Comparison of ENCODE assay signal across 13 cellular contexts in the genomic region with DNA sequence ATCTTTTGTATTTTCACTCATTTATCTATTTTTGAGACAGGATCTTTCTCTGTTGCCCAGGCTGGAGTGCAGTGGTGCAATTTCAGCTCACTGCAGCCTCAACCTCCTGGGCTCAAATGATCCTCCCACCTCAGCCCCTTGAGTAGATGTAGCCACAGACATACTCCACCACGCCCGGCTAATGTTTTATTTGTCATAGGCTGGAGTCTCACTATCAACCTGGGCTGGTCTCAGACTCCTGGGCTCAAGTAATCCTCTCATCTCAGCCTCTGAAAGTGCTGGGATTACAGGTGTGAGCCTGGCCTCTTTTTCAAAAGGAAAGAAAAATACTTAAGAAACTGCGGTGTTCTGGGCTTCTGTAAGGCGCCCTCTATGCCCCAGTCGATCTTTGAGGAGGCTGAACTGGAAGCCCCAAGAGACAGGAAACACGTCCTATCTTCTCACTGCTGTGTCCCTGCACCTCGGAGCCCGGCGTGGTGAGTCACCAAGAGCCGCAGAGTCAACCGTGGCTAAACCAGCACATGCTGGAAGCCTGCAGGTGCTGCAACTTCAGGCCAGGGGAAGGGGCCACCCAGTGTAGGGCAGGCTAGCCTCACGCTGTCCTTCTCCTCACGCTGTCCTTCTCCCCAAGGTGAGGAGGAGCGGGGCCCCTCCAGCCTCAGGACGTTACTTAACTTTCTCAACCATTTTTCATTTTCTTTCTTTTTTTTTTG. TPM values are rescaled to one million over a fixed set of nuclear protein-coding genes. Genes with fewer than 3 reads are reported as not detected.
DNase-seq lines count a peak whose midpoint lies in the region; ATAC-seq and FAIRE-seq lines count a peak whose summit lies in the region.
"Had no signal": no experiment of that assay in that cellular context is flagged by ENCODE, and none has a peak within 500 bp of the region (broad histone marks: within the 10 kb centered on the region; RNA-seq: fewer than 3 reads in every experiment).

No MANE protein-coding gene starts in this region.

- no peaks in the 10 kb centered on the region for H3K9me3 ChIP-seq in BLaER1
- H3K9me3 ChIP-seq: stomach had no signal

- peak overlapping the region; percentile 61; the same call in 1 of the 2 replicates for H3K9ac ChIP-seq in BLaER1

- no peaks in the 10 kb centered on the region for H3K27me3 ChIP-seq in BLaER1
- H3K27me3 ChIP-seq: stomach had no signal

- H3K36me3 ChIP-seq in BLaER1 = peaks cover 53% of the 10 kb centered on the region

- POLR2A ChIA-PET in T-cell (lab: Charles Lee) = no interaction called here

- 0 out of 2 replicates have a peak overlapping the region, but pooled peaks have one; percentile 18 for H3K4me3 ChIP-seq in BLaER1
- H3K4me3 ChIP-seq: stomach had no signal

- CTCF ChIA-PET in T-cell (lab: Charles Lee) = no interaction called here

- peaks cover 4 to 19% (median 8%) of the 10 kb centered on the region in 3 donors for H3K4me1 Mint-ChIP-seq in T-cell

- peaks cover 75% of the 10 kb centered on the region for H4K20me1 ChIP-seq in BLaER1

- peak overlapping the region; percentile 44 to 52 for H3K27ac Mint-ChIP-seq in T-cell

- H3K36me3 Mint-ChIP-seq in T-cell = peaks cover 45% of the 10 kb centered on the region

- FAIRE-seq in GM19239 (lab: Jason Lieb, UNC) = no peak

- H3K4me3 Mint-ChIP-seq in T-cell = no peak overlapping the region

- peak overlapping the region; percentile 94 for H3K4me2 ChIP-seq in BLaER1

- no peaks in the 10 kb centered on the region for H3K9me3 Mint-ChIP-seq in T-cell

- H3K4me1 ChIP-seq in BLaER1 = peaks cover 100% of the 10 kb centered on the region
- H3K4me1 ChIP-seq: stomach had no signal

- ATAC-seq in T-cell (replicated peaks in 1 of 4) (peak; percentile 40 to 87 (median 46)), GM21825 (IDR thresholded peaks at IDR 0.05; ENCODE audit: unreplicated experiment) (no peak), HG02642 (IDR thresholded peaks at IDR 0.05; ENCODE audit: poor library complexity, unreplicated experiment) (no peak)

- peak overlapping the region; percentile 81 for H3K27ac ChIP-seq in BLaER1
- H3K27ac ChIP-seq: stomach had no signal

- H3K27me3 Mint-ChIP-seq in T-cell = no peaks in the 10 kb centered on the region

- DNase-seq in HPDE6-E6E7 (ENCODE audit: extremely low spot score) (peak; percentile 78), T-cell (peak in 3 of 34 experiments; percentile 10 to 36 (median 33)), GM19239 (ENCODE audit: insufficient read length, low spot score) (no peak), NCI-H345 (lab: John Stamatoyannopoulos, UW) (no peak)
- peak; percentile 28 for DNase-seq in central memory CD4-positive, alpha-beta T cell
- DNase-seq: glutamatergic neuron, NCI-H1092 treated with DMSO at 0.1 percent for 48 hours, SIG-M5, stomach had no signal

RNA-seq across cellular contexts. Expression of a gene that starts 15.2 kb away (rescaled TPM):
- total RNA-seq in T-cell = under 1 TPM in 2 of 5 donors, not detected in 3; 0.13 to 0.42 TPM
- total RNA-seq: skeletal muscle tissue, stomach had no signal

RNA-seq across cellular contexts. Expression of a gene that starts 25.4 kb away (rescaled TPM):
- 10 to 100 TPM; 14.1 to 19.4 (median 17.0) TPM for total RNA-seq in T-cell

Comparison
In these comparisons a context has a peak if more than half of its experiments do, and no peak if none do; other contexts are left out.
1. DNase-seq: peak in HPDE6-E6E7 (single experiment) and central memory CD4-positive, alpha-beta T cell (single experiment); none in GM19239 (single experiment) and NCI-H345 (single experiment).
2. ATAC-seq: peak in T-cell (4 of 4); none in GM21825 (single experiment) and HG02642 (single experiment).